ENCODE assay signal across 12 cellular contexts in the genomic region with DNA sequence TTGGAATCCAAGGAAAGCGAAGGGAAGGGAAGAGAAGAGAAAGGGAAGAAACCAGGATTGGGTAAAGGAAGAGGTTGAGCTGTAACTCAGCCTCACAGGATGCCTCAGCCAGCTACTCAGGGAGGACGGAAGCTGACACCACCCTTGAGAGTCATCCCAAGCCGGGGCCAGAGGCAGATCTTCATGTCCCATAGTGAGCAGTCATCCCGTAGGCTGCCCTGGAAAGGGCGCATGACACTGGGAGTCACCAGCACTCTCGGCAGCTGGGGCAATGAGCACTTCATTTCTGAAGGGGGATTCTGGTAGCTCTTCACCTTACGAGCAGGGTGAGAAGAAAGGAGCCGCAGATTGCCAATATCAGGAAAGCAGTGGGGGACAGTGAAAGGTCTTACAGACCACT.
DNase-seq lines count a peak whose midpoint lies in the region; ATAC-seq and TF ChIP-seq lines count a peak whose summit lies in the region.
"Had no signal": no experiment of that assay in that cellular context is flagged by ENCODE, and none has a peak within 500 bp of the region (broad histone marks: within the 10 kb centered on the region; RNA-seq: fewer than 3 reads in every experiment).

No MANE protein-coding gene starts in this region.

- H3K27me3 Mint-ChIP-seq in WTC11 (ENCODE audit: low read depth) (peaks cover 3% of the 10 kb centered on the region), endothelial cell (ENCODE audit: unreplicated experiment) (peaks cover 5% of the 10 kb centered on the region)

- H3K4me1 Mint-ChIP-seq in WTC11 (peaks cover 6% of the 10 kb centered on the region), endothelial cell (ENCODE audit: unreplicated experiment) (no peaks in the 10 kb centered on the region)
- H3K4me1 Mint-ChIP-seq: B cell had no signal

- H3K4me3 ChIP-seq in H7 (ENCODE audit: insufficient read depth, low read depth, low read length) (no peak overlapping the region), psoas muscle (no peak overlapping the region)

- H3K36me3 Mint-ChIP-seq in WTC11 (no peaks in the 10 kb centered on the region), endothelial cell (ENCODE audit: low read depth, unreplicated experiment) (no peaks in the 10 kb centered on the region)

- TF ChIP-seq CTCF in WTC11 (IDR thresholded peaks at IDR 0.05) (no peak), psoas muscle (IDR thresholded peaks at IDR 0.05) (no peak), endothelial cell (IDR thresholded peaks at IDR 0.05; ENCODE audit: unreplicated experiment) (no peak)

- H3K4me3 Mint-ChIP-seq in WTC11 (no peak overlapping the region), endothelial cell (ENCODE audit: unreplicated experiment) (no peak overlapping the region)
- H3K4me3 Mint-ChIP-seq: B cell; CD4-positive, alpha-beta T cell had no signal

- WGBS in psoas muscle, 3 donors: 54 to 58% (median 56%) methylated on average over 8 of the region's 8 CpGs

- peak; percentile 65 for ATAC-seq in WTC11
- peak; percentile 47 to 69 (median 51) for ATAC-seq in psoas muscle

- H3K36me3 ChIP-seq in H7 (replicated peaks; ENCODE audit: control insufficient read depth, insufficient read depth, low read length) (no peaks in the 10 kb centered on the region), psoas muscle (ENCODE audit: insufficient read depth in 1 of 2, low read depth in 1 of 2) (no peaks in the 10 kb centered on the region)

- H3K9me3 Mint-ChIP-seq in WTC11 (0 out of 2 replicates have a peak, but pooled peaks cover 3% of the 10 kb centered on the region), endothelial cell (ENCODE audit: unreplicated experiment) (no peaks in the 10 kb centered on the region)

- CTCF ChIA-PET in WTC11 (lab: Charles Lee): no interaction called here

- DNase-seq in H7 (peak; percentile 66), WTC11 (ENCODE audit: low spot score) (no peak), iPS-NIHi7 (ENCODE audit: extremely low spot score) (peak; percentile 42), psoas muscle (no peak), endothelial cell (ENCODE audit: low spot score) (no peak), MV-4-11 (lab: John Stamatoyannopoulos, UW) (no peak)
- no peak for DNase-seq in stimulated activated CD4-positive, alpha-beta T cell treated with anti-CD3 and anti-CD28 coated beads, Interleukin-1b, Interleukin-23, amount 100 ng/mL, for 48 hours
- DNase-seq: C1 segment of cervical spinal cord; Calu3; CD4-positive, alpha-beta T cell; DMS 273 treated with DMSO at 0.1 percent for 48 hours had no signal

- H3K27ac ChIP-seq in psoas muscle: no peak overlapping the region

- no peaks in the 10 kb centered on the region for H3K4me1 ChIP-seq in psoas muscle

- H3K9me3 ChIP-seq in psoas muscle: no peaks in the 10 kb centered on the region

- intact Hi-C loops in psoas muscle (cut with DNase I): loop anchor here in 1 of 2 donors (10.0 kb wide), 1 partner anchor 105 kb away; a partner anchor contains a TSS

- POLR2A ChIA-PET in WTC11 (lab: Charles Lee): no interaction called here

- H3K27me3 ChIP-seq in H7 (ENCODE audit: control insufficient read depth, insufficient read depth, low read length) (no peaks in the 10 kb centered on the region), psoas muscle (ENCODE audit: insufficient read depth in 3 of 3, low read length in 2 of 3) (peaks cover 0 to 25% (median 0%) of the 10 kb centered on the region in 3 donors)

- no peak overlapping the region for H3K27ac Mint-ChIP-seq in WTC11
- H3K27ac Mint-ChIP-seq in endothelial cell (ENCODE audit: unreplicated experiment): no peak overlapping the region
- H3K27ac Mint-ChIP-seq: B cell; CD4-positive, alpha-beta T cell had no signal

TF ChIP-seq in WTC11, 78 proteins besides CTCF, POLR2A, EP300 and RAD21 (continues in another document):
- TF ChIP-seq, protein P1, sequence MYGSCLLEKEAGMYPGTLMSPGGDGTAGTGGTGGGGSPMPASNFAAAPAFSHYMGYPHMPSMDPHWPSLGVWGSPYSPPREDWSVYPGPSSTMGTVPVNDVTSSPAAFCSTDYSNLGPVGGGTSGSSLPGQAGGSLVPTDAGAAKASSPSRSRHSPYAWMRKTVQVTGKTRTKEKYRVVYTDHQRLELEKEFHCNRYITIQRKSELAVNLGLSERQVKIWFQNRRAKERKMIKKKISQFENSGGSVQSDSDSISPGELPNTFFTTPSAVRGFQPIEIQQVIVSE (CRISPR knock-in tag; IDR thresholded peaks at IDR 0.05; ENCODE audit: borderline replicate concordance): no peak
- TF ChIP-seq, protein P2, sequence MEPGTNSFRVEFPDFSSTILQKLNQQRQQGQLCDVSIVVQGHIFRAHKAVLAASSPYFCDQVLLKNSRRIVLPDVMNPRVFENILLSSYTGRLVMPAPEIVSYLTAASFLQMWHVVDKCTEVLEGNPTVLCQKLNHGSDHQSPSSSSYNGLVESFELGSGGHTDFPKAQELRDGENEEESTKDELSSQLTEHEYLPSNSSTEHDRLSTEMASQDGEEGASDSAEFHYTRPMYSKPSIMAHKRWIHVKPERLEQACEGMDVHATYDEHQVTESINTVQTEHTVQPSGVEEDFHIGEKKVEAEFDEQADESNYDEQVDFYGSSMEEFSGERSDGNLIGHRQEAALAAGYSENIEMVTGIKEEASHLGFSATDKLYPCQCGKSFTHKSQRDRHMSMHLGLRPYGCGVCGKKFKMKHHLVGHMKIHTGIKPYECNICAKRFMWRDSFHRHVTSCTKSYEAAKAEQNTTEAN (CRISPR knock-in tag; IDR thresholded peaks at IDR 0.05): no peak
- TF ChIP-seq, protein P3, sequence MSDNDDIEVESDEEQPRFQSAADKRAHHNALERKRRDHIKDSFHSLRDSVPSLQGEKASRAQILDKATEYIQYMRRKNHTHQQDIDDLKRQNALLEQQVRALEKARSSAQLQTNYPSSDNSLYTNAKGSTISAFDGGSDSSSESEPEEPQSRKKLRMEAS (CRISPR knock-in tag; IDR thresholded peaks at IDR 0.05): no peak
- TF ChIP-seq, protein P4, sequence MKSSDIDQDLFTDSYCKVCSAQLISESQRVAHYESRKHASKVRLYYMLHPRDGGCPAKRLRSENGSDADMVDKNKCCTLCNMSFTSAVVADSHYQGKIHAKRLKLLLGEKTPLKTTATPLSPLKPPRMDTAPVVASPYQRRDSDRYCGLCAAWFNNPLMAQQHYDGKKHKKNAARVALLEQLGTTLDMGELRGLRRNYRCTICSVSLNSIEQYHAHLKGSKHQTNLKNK (CRISPR knock-in tag; IDR thresholded peaks at IDR 0.05): no peak
- no peak for TF ChIP-seq SP1 (CRISPR knock-in tag; conservative IDR thresholded peaks at IDR 0.05)
- TF ChIP-seq, protein P5, sequence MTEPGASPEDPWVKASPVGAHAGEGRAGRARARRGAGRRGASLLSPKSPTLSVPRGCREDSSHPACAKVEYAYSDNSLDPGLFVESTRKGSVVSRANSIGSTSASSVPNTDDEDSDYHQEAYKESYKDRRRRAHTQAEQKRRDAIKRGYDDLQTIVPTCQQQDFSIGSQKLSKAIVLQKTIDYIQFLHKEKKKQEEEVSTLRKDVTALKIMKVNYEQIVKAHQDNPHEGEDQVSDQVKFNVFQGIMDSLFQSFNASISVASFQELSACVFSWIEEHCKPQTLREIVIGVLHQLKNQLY (CRISPR knock-in tag; IDR thresholded peaks at IDR 0.05): no peak
- TF ChIP-seq NFATC4 (CRISPR knock-in tag; IDR thresholded peaks at IDR 0.05): no peak
- TF ChIP-seq, protein P6, sequence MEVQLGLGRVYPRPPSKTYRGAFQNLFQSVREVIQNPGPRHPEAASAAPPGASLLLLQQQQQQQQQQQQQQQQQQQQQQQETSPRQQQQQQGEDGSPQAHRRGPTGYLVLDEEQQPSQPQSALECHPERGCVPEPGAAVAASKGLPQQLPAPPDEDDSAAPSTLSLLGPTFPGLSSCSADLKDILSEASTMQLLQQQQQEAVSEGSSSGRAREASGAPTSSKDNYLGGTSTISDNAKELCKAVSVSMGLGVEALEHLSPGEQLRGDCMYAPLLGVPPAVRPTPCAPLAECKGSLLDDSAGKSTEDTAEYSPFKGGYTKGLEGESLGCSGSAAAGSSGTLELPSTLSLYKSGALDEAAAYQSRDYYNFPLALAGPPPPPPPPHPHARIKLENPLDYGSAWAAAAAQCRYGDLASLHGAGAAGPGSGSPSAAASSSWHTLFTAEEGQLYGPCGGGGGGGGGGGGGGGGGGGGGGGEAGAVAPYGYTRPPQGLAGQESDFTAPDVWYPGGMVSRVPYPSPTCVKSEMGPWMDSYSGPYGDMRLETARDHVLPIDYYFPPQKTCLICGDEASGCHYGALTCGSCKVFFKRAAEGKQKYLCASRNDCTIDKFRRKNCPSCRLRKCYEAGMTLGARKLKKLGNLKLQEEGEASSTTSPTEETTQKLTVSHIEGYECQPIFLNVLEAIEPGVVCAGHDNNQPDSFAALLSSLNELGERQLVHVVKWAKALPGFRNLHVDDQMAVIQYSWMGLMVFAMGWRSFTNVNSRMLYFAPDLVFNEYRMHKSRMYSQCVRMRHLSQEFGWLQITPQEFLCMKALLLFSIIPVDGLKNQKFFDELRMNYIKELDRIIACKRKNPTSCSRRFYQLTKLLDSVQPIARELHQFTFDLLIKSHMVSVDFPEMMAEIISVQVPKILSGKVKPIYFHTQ (CRISPR knock-in tag; IDR thresholded peaks at IDR 0.05): no peak
- TF ChIP-seq RORB (CRISPR knock-in tag; IDR thresholded peaks at IDR 0.05): no peak
- TF ChIP-seq, protein P7, sequence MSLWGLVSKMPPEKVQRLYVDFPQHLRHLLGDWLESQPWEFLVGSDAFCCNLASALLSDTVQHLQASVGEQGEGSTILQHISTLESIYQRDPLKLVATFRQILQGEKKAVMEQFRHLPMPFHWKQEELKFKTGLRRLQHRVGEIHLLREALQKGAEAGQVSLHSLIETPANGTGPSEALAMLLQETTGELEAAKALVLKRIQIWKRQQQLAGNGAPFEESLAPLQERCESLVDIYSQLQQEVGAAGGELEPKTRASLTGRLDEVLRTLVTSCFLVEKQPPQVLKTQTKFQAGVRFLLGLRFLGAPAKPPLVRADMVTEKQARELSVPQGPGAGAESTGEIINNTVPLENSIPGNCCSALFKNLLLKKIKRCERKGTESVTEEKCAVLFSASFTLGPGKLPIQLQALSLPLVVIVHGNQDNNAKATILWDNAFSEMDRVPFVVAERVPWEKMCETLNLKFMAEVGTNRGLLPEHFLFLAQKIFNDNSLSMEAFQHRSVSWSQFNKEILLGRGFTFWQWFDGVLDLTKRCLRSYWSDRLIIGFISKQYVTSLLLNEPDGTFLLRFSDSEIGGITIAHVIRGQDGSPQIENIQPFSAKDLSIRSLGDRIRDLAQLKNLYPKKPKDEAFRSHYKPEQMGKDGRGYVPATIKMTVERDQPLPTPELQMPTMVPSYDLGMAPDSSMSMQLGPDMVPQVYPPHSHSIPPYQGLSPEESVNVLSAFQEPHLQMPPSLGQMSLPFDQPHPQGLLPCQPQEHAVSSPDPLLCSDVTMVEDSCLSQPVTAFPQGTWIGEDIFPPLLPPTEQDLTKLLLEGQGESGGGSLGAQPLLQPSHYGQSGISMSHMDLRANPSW (CRISPR knock-in tag; conservative IDR thresholded peaks at IDR 0.05; ENCODE audit: low read depth): no peak
- no peak for TF ChIP-seq EMX1 (CRISPR knock-in tag; IDR thresholded peaks at IDR 0.05)

Comparison
In these comparisons a context has a peak if more than half of its experiments do, and no peak if none do; other contexts are left out.
1. DNase-seq: peak in H7 (single experiment) and iPS-NIHi7 (single experiment); none in WTC11 (single experiment), psoas muscle (0 of 2), endothelial cell (single experiment), MV-4-11 (single experiment) and stimulated activated CD4-positive, alpha-beta T cell treated with anti-CD3 and anti-CD28 coated beads, Interleukin-1b, Interleukin-23, amount 100 ng/mL, for 48 hours (single experiment).